In the genomic region with DNA sequence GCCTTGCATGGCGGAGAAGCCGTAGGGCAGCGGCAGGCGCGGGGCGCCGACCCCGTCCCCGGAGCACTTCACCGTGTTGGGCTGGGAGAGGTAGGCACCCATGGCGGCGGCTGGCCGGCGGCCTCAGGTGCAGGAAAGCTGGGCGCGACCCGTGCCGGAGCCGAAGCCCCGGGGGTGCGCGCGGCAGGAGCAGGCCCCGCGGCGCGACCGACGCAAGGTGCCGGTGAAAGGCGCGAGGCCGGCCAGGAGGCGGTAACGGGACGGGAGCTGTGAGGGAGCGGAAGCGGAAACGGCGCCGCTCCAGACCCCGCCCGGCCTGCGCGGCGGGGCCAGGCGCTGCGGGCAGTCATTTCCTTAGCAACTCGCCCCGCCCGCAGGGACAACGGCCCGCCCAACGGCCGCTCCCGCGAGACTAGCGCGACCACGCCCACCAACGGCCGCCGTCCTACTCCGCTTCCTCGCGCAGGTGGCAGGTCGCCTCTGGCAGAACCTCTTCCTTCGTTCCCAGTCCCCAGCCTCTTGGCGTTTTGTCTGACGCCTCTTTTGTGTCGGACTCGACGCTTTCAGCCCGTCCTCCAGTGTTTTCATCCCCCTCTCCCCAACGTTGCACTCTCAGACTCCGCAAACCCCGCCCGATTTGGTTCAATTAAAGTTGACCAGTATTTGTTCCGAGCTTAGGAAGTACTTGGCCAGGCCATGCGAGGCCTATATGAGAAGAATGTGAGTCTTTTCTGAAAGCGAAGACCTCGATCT, we compare ENCODE assay signal across 1 cellular context.
TF ChIP-seq lines count a peak whose summit lies in the region.

A gene with protein sequence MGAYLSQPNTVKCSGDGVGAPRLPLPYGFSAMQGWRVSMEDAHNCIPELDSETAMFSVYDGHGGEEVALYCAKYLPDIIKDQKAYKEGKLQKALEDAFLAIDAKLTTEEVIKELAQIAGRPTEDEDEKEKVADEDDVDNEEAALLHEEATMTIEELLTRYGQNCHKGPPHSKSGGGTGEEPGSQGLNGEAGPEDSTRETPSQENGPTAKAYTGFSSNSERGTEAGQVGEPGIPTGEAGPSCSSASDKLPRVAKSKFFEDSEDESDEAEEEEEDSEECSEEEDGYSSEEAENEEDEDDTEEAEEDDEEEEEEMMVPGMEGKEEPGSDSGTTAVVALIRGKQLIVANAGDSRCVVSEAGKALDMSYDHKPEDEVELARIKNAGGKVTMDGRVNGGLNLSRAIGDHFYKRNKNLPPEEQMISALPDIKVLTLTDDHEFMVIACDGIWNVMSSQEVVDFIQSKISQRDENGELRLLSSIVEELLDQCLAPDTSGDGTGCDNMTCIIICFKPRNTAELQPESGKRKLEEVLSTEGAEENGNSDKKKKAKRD (minus strand): TSS at position 271 of the 753 bp plus-strand sequence. CDS start 169 bp downstream, at position 102.

TF ChIP-seq in HepG2, 621 proteins besides CTCF, POLR2A, EP300 and RAD21 (continued from another document and continues in another):
- peak; percentile 83; the same call in 1 of the 2 replicates for TF ChIP-seq MTERF4 (CRISPR knock-in tag; IDR thresholded peaks at IDR 0.05)
- TF ChIP-seq PRMT3 (CRISPR knock-in tag; IDR thresholded peaks at IDR 0.05; ENCODE audit: borderline replicate concordance, low read depth), result peak; percentile 64; the same call in 1 of the 2 replicates
- TF ChIP-seq CEBPB (IDR thresholded peaks at IDR 0.05; ENCODE audit: borderline replicate concordance, low read depth, low read length), result no peak
- TF ChIP-seq STAT6 (CRISPR knock-in tag; IDR thresholded peaks at IDR 0.05; ENCODE audit: borderline replicate concordance), result no peak
- peak; percentile 32; the same call in 1 of the 2 replicates for TF ChIP-seq ZFP36L1 (CRISPR knock-in tag; IDR thresholded peaks at IDR 0.05)
- TF ChIP-seq ZNF281 (CRISPR knock-in tag; IDR thresholded peaks at IDR 0.05; ENCODE audit: borderline replicate concordance), result peak; percentile 27; the same call in 1 of the 2 replicates
- TF ChIP-seq, protein P1, sequence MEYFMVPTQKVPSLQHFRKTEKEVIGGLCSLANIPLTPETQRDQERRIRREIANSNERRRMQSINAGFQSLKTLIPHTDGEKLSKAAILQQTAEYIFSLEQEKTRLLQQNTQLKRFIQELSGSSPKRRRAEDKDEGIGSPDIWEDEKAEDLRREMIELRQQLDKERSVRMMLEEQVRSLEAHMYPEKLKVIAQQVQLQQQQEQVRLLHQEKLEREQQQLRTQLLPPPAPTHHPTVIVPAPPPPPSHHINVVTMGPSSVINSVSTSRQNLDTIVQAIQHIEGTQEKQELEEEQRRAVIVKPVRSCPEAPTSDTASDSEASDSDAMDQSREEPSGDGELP (IDR thresholded peaks at IDR 0.05; ENCODE audit: borderline replicate concordance, low read depth), result no peak; the same call in 1 of the 2 replicates
- no peak; the same call in 1 of the 2 replicates for TF ChIP-seq KDM4B (CRISPR knock-in tag; IDR thresholded peaks at IDR 0.05)
- TF ChIP-seq, protein P2, sequence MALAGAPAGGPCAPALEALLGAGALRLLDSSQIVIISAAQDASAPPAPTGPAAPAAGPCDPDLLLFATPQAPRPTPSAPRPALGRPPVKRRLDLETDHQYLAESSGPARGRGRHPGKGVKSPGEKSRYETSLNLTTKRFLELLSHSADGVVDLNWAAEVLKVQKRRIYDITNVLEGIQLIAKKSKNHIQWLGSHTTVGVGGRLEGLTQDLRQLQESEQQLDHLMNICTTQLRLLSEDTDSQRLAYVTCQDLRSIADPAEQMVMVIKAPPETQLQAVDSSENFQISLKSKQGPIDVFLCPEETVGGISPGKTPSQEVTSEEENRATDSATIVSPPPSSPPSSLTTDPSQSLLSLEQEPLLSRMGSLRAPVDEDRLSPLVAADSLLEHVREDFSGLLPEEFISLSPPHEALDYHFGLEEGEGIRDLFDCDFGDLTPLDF (CRISPR knock-in tag; IDR thresholded peaks at IDR 0.05), result peak; percentile 90
- TF ChIP-seq SP1 (IDR thresholded peaks at IDR 0.05), result peak; percentile 87
- TF ChIP-seq SP1 (CRISPR knock-in tag; IDR thresholded peaks at IDR 0.05), result peak; percentile 99
- 0 out of 2 replicates have a peak, but pooled peaks have one; percentile 9 for TF ChIP-seq THRA (CRISPR knock-in tag; IDR thresholded peaks at IDR 0.05; ENCODE audit: borderline replicate concordance)
- TF ChIP-seq TOE1 (CRISPR knock-in tag; IDR thresholded peaks at IDR 0.05), result no peak; the same call in 1 of the 2 replicates
- no peak for TF ChIP-seq TCF7 (IDR thresholded peaks at IDR 0.05; ENCODE audit: low read depth)
- peak; percentile 92 for TF ChIP-seq ZNF230 (CRISPR knock-in tag; IDR thresholded peaks at IDR 0.05)
- TF ChIP-seq TGIF2 (CRISPR knock-in tag; IDR thresholded peaks at IDR 0.05), result no peak
- TF ChIP-seq PAX8 (CRISPR knock-in tag; IDR thresholded peaks at IDR 0.05; ENCODE audit: borderline replicate concordance), result peak; percentile 80; the same call in 1 of the 2 replicates
- TF ChIP-seq, protein P3, sequence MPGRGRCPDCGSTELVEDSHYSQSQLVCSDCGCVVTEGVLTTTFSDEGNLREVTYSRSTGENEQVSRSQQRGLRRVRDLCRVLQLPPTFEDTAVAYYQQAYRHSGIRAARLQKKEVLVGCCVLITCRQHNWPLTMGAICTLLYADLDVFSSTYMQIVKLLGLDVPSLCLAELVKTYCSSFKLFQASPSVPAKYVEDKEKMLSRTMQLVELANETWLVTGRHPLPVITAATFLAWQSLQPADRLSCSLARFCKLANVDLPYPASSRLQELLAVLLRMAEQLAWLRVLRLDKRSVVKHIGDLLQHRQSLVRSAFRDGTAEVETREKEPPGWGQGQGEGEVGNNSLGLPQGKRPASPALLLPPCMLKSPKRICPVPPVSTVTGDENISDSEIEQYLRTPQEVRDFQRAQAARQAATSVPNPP (CRISPR knock-in tag; IDR thresholded peaks at IDR 0.05), result peak; percentile 91
- TF ChIP-seq SNAI1 (CRISPR knock-in tag; IDR thresholded peaks at IDR 0.05; ENCODE audit: borderline replicate concordance), result peak; percentile 88; the same call in 1 of the 2 replicates
- peak; percentile 91 for TF ChIP-seq AGO2 (optimal IDR thresholded peaks at IDR 0.05; ENCODE audit: low read depth, low read length)
- TF ChIP-seq MIXL1 (CRISPR knock-in tag; IDR thresholded peaks at IDR 0.05), result peak; percentile 35; the same call in 1 of the 2 replicates
- TF ChIP-seq ZFP36L2 (CRISPR knock-in tag; IDR thresholded peaks at IDR 0.05), result no peak; the same call in 1 of the 2 replicates
- TF ChIP-seq HHEX (CRISPR knock-in tag; IDR thresholded peaks at IDR 0.05), result no peak
- TF ChIP-seq MTF1 (CRISPR knock-in tag; IDR thresholded peaks at IDR 0.05), result 0 out of 2 replicates have a peak, but pooled peaks have one; percentile 19
- TF ChIP-seq, protein P4, sequence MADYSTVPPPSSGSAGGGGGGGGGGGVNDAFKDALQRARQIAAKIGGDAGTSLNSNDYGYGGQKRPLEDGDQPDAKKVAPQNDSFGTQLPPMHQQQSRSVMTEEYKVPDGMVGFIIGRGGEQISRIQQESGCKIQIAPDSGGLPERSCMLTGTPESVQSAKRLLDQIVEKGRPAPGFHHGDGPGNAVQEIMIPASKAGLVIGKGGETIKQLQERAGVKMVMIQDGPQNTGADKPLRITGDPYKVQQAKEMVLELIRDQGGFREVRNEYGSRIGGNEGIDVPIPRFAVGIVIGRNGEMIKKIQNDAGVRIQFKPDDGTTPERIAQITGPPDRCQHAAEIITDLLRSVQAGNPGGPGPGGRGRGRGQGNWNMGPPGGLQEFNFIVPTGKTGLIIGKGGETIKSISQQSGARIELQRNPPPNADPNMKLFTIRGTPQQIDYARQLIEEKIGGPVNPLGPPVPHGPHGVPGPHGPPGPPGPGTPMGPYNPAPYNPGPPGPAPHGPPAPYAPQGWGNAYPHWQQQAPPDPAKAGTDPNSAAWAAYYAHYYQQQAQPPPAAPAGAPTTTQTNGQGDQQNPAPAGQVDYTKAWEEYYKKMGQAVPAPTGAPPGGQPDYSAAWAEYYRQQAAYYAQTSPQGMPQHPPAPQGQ (CRISPR knock-in tag; IDR thresholded peaks at IDR 0.05; ENCODE audit: borderline replicate concordance), result 0 out of 2 replicates have a peak, but pooled peaks have one; percentile 1
- no peak for TF ChIP-seq FOXA1 (IDR thresholded peaks at IDR 0.05)
- TF ChIP-seq FOXA1 (CRISPR knock-in tag; IDR thresholded peaks at IDR 0.05), result no peak
- TF ChIP-seq ZNF788 (CRISPR knock-in tag; IDR thresholded peaks at IDR 0.05; ENCODE audit: borderline replicate concordance), result peak; percentile 84
- peak; percentile 31; the same call in 1 of the 2 replicates for TF ChIP-seq JDP2 (CRISPR knock-in tag; IDR thresholded peaks at IDR 0.05; ENCODE audit: borderline replicate concordance)
- TF ChIP-seq SMYD3 (CRISPR knock-in tag; IDR thresholded peaks at IDR 0.05), result peak; percentile 90
- no peak; the same call in none of the 2 replicates for TF ChIP-seq RXRA (CRISPR knock-in tag; IDR thresholded peaks at IDR 0.05)
- TF ChIP-seq, protein P5, sequence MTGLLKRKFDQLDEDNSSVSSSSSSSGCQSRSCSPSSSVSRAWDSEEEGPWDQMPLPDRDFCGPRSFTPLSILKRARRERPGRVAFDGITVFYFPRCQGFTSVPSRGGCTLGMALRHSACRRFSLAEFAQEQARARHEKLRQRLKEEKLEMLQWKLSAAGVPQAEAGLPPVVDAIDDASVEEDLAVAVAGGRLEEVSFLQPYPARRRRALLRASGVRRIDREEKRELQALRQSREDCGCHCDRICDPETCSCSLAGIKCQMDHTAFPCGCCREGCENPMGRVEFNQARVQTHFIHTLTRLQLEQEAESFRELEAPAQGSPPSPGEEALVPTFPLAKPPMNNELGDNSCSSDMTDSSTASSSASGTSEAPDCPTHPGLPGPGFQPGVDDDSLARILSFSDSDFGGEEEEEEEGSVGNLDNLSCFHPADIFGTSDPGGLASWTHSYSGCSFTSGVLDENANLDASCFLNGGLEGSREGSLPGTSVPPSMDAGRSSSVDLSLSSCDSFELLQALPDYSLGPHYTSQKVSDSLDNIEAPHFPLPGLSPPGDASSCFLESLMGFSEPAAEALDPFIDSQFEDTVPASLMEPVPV (CRISPR knock-in tag; IDR thresholded peaks at IDR 0.05), result peak; percentile 96
- TF ChIP-seq ZNF564 (CRISPR knock-in tag; IDR thresholded peaks at IDR 0.05), result peak; percentile 10; the same call in 1 of the 2 replicates
- TF ChIP-seq FOXP1 (IDR thresholded peaks at IDR 0.05), result no peak
- peak; percentile 13; the same call in 1 of the 2 replicates for TF ChIP-seq FOXP1 (CRISPR knock-in tag; IDR thresholded peaks at IDR 0.05)
- no peak for TF ChIP-seq ZNF7 (CRISPR knock-in tag; IDR thresholded peaks at IDR 0.05)
- no peak; the same call in none of the 2 replicates for TF ChIP-seq SATB2 (CRISPR knock-in tag; IDR thresholded peaks at IDR 0.05)
- TF ChIP-seq, protein P6, sequence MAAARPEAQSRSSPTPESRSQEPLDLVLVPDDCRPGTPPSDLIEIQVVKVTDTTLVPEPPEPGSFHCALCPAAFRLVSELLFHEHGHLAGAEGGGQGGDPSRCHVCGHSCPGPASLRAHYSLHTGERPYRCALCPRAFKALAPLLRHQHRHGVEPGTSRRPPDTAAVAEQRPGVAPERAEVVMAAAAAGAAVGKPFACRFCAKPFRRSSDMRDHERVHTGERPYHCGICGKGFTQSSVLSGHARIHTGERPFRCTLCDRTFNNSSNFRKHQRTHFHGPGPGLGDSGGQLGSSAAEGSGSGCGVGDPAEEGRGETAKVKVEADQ (CRISPR knock-in tag; IDR thresholded peaks at IDR 0.05; ENCODE audit: borderline replicate concordance), result peak; percentile 98
- TF ChIP-seq KDM5B (CRISPR knock-in tag; IDR thresholded peaks at IDR 0.05; ENCODE audit: borderline replicate concordance), result peak; percentile 99
